ENCODE assay signal across 1 cellular context in genomic region chr2:65113816-65114215, GRCh38.
TF ChIP-seq lines count a peak whose summit lies in the region.

No MANE protein-coding gene starts in this region.

TF ChIP-seq in HepG2, 621 proteins besides CTCF, POLR2A, EP300 and RAD21:
- TF ChIP-seq DDIT3 (CRISPR knock-in tag; IDR thresholded peaks at IDR 0.05) (no peak), HNRNPUL1 (IDR thresholded peaks at IDR 0.05; ENCODE audit: low read depth, low read length) (no peak), AHDC1 (CRISPR knock-in tag; IDR thresholded peaks at IDR 0.05; ENCODE audit: borderline replicate concordance) (no peak), ZNF275 (CRISPR knock-in tag; IDR thresholded peaks at IDR 0.05; ENCODE audit: borderline replicate concordance) (no peak), ZNF558 (CRISPR knock-in tag; IDR thresholded peaks at IDR 0.05; ENCODE audit: borderline replicate concordance) (no peak), ZNF460 (CRISPR knock-in tag; IDR thresholded peaks at IDR 0.05; ENCODE audit: borderline replicate concordance) (no peak), MTF1 (CRISPR knock-in tag; IDR thresholded peaks at IDR 0.05) (no peak), POGK (CRISPR knock-in tag; conservative IDR thresholded peaks at IDR 0.05) (no peak)
